In genomic region chr15:36774765-36775164, GRCh38 we compare ENCODE assay signal across 20 cellular contexts.
"Had no signal": no experiment of that assay in that cellular context is flagged by ENCODE, and none has a peak within 500 bp of the region (broad histone marks: within the 10 kb centered on the region; RNA-seq: fewer than 3 reads in every experiment).

No MANE protein-coding gene starts in this region.

- FAIRE-seq: HepG2, RCC 7860 had no signal

- H3K4me3 ChIP-seq: MG63 had no signal

- H3K36me3 ChIP-seq: MG63 had no signal

- DNase-seq: IMR-90, Karpas-422, KG1, MG63, NCI-H1092, NCI-H1105 treated with DMSO at 0.1 percent for 48 hours, NCI-H1417 treated with DMSO at 0.1 percent for 48 hours, NCI-H146, NCI-H1694 treated with DMSO at 0.1 percent for 48 hours, NCI-H1930, NCI-H2107, NCI-H2227 treated with DMSO at 0.1 percent for 48 hours, NCI-H524, NCI-H526 treated with DMSO at 0.1 percent for 48 hours, NCI-H748 treated with DMSO at 0.1 percent for 48 hours, RPMI8226, SHP77 had no signal

- H3K9me3 ChIP-seq: MG63, SK-N-SH had no signal

- H3K27me3 ChIP-seq: MG63 had no signal
